ENCODE assay signal across 13 cellular contexts in genomic region chr17:6454495-6455320, GRCh38. TPM values are rescaled to one million over a fixed set of nuclear protein-coding genes. Genes with fewer than 3 reads are reported as not detected.
DNase-seq lines count a peak whose midpoint lies in the region; ATAC-seq and TF ChIP-seq lines count a peak whose summit lies in the region.
"Had no signal": no experiment of that assay in that cellular context is flagged by ENCODE, and none has a peak within 500 bp of the region (broad histone marks: within the 10 kb centered on the region; RNA-seq: fewer than 3 reads in every experiment).

No MANE protein-coding gene starts in this region.

- H3K27ac Mint-ChIP-seq in stimulated activated naive CD8-positive, alpha-beta T cell treated with anti-CD3 and anti-CD28 coated beads, Interleukin-15, amount 100 ng/mL, for 72 hours = no peak overlapping the region
- H3K27ac Mint-ChIP-seq: activated T-cell treated with anti-CD3 and anti-CD28 coated beads, Interleukin-2, amount 50 U/mL, for 72 hours had no signal

- peak overlapping the region; percentile 59 for H2BK12ac ChIP-seq in neuronal stem cell (ENCODE audit: low read length)

- TF ChIP-seq POLR2A in esophagus muscularis mucosa (IDR thresholded peaks at IDR 0.05; ENCODE audit: low read depth) = no peak

- H3K9ac ChIP-seq in neuronal stem cell (ENCODE audit: low read depth, low read length, poor library complexity) = peak overlapping the region; percentile 85

- H3K27me3 ChIP-seq in esophagus muscularis mucosa (peaks cover 0 to 5% (median 0%) of the 10 kb centered on the region in 4 donors), neuronal stem cell (ENCODE audit: control insufficient read depth in 3 of 3, insufficient read depth in 3 of 3, low read depth in 1 of 3, low read length in 3 of 3) (no peaks in the 10 kb centered on the region)

- H3K27me3 Mint-ChIP-seq in stimulated activated naive CD8-positive, alpha-beta T cell treated with anti-CD3 and anti-CD28 coated beads, Interleukin-15, amount 100 ng/mL, for 72 hours = peaks cover 17% of the 10 kb centered on the region

- TF ChIP-seq EP300 in esophagus muscularis mucosa (IDR thresholded peaks at IDR 0.05) = no peak

- peak overlapping the region; percentile 76 for H3K14ac ChIP-seq in neuronal stem cell (ENCODE audit: low read length)

- no peak for DNase-seq in LNCaP clone FGC (ENCODE audit: low read depth)
- DNase-seq in esophagus muscularis mucosa (ENCODE audit: extremely low spot score) = no peak
- DNase-seq in neuronal stem cell (ENCODE audit: low spot score) = no peak
- no peak for DNase-seq in stimulated activated naive CD8-positive, alpha-beta T cell treated with anti-CD3 and anti-CD28 coated beads, Interleukin-15, amount 100 ng/mL, for 72 hours
- DNase-seq: head of caudate nucleus, NCI-H774, T-helper 9 cell had no signal

- peak overlapping the region; percentile 4 for H2BK15ac ChIP-seq in neuronal stem cell (ENCODE audit: low read length)

- peak overlapping the region; percentile 97 for H3K18ac ChIP-seq in neuronal stem cell (ENCODE audit: low read length)

- no peaks in the 10 kb centered on the region for H3K9me3 ChIP-seq in esophagus muscularis mucosa
- no peaks in the 10 kb centered on the region for H3K9me3 ChIP-seq in neuronal stem cell (replicated peaks in 1 of 2; ENCODE audit: control insufficient read depth in 2 of 2, insufficient read depth in 1 of 2, low read depth in 1 of 2, low read length in 2 of 2)

- no peaks in the 10 kb centered on the region for H3K9me3 Mint-ChIP-seq in stimulated activated naive CD8-positive, alpha-beta T cell treated with anti-CD3 and anti-CD28 coated beads, Interleukin-15, amount 100 ng/mL, for 72 hours
- H3K9me3 Mint-ChIP-seq: activated T-cell treated with anti-CD3 and anti-CD28 coated beads, Interleukin-2, amount 50 U/mL, for 72 hours had no signal

- H2BK120ac ChIP-seq in neuronal stem cell (ENCODE audit: low read depth, low read length) = peak overlapping the region; percentile 99

- H4K91ac ChIP-seq in neuronal stem cell (ENCODE audit: low read depth, low read length, poor library complexity) = no peak overlapping the region

- peak overlapping the region; percentile 44 for H3K23ac ChIP-seq in neuronal stem cell (ENCODE audit: low read depth, low read length, poor library complexity)

- ATAC-seq in stimulated activated naive CD8-positive, alpha-beta T cell treated with anti-CD3 and anti-CD28 coated beads, Interleukin-15, amount 100 ng/mL, for 72 hours = no peak
- ATAC-seq in HG03571 (IDR thresholded peaks at IDR 0.05; ENCODE audit: unreplicated experiment) (no peak), HG03457 (IDR thresholded peaks at IDR 0.05; ENCODE audit: unreplicated experiment) (no peak), GM19328 (IDR thresholded peaks at IDR 0.05; ENCODE audit: unreplicated experiment) (no peak)

- H3K36me3 ChIP-seq in esophagus muscularis mucosa (peaks cover 0 to 25% (median 5%) of the 10 kb centered on the region in 4 donors), neuronal stem cell (replicated peaks in 1 of 2; ENCODE audit: control insufficient read depth in 2 of 2, insufficient read depth in 2 of 2, low read length in 2 of 2) (peaks cover 11 to 27% of the 10 kb centered on the region in 2 donors)

- H3K4me1 ChIP-seq in esophagus muscularis mucosa = peaks cover 13 to 41% (median 26%) of the 10 kb centered on the region in 4 donors
- H3K4me1 ChIP-seq in neuronal stem cell (ENCODE audit: control insufficient read depth in 2 of 2, insufficient read depth in 1 of 2, low read depth in 1 of 2, low read length in 2 of 2) = peaks cover 21 to 35% of the 10 kb centered on the region in 2 donors

- H3K4ac ChIP-seq in neuronal stem cell (ENCODE audit: low read length) = peak overlapping the region; percentile 80

- peaks cover 32% of the 10 kb centered on the region for H3K4me1 Mint-ChIP-seq in stimulated activated naive CD8-positive, alpha-beta T cell treated with anti-CD3 and anti-CD28 coated beads, Interleukin-15, amount 100 ng/mL, for 72 hours

- H3K79me1 ChIP-seq in neuronal stem cell (ENCODE audit: low read depth, low read length) = no peaks in the 10 kb centered on the region

- H3K4me2 ChIP-seq in neuronal stem cell (ENCODE audit: insufficient read depth, low read length, poor library complexity, severe bottlenecking) = peak overlapping the region; percentile 79

- H2AK5ac ChIP-seq in neuronal stem cell (ENCODE audit: low read depth, low read length) = peak overlapping the region; percentile 13

- peak overlapping the region in 1 of 2 donors; percentile 20 for H3K4me3 Mint-ChIP-seq in stimulated activated naive CD8-positive, alpha-beta T cell treated with anti-CD3 and anti-CD28 coated beads, Interleukin-15, amount 100 ng/mL, for 72 hours

- 62% methylated on average over 12 of the region's 35 CpGs for WGBS in esophagus muscularis mucosa
- WGBS in neuronal stem cell (ENCODE audit: extremely low coverage in 2 of 2, insufficient read length in 2 of 2, insufficient replicate concordance in 1 of 2), 2 donors = no CpG with 5 or more reads among the region's 35 CpGs

- peak overlapping the region; percentile 58 for H2BK5ac ChIP-seq in neuronal stem cell (ENCODE audit: low read length)

- H3K27ac ChIP-seq in C4-2B (peak overlapping the region; percentile 49), esophagus muscularis mucosa (replicated peaks in 1 of 4) (no peak overlapping the region), neuronal stem cell (replicated peaks; ENCODE audit: low read length) (no peak overlapping the region)

- TF ChIP-seq CTCF in C4-2B (conservative IDR thresholded peaks at IDR 0.05) (no peak), LNCaP clone FGC (IDR thresholded peaks at IDR 0.05; ENCODE audit: control insufficient read depth, extremely low read depth, insufficient read depth) (no peak), esophagus muscularis mucosa (IDR thresholded peaks at IDR 0.05) (no peak)

- no peak overlapping the region for H4K8ac ChIP-seq in neuronal stem cell (ENCODE audit: low read depth, low read length)

- H2AFZ ChIP-seq in neuronal stem cell (ENCODE audit: low read length) = peak overlapping the region; percentile 24

- H3K4me3 ChIP-seq in LNCaP clone FGC (ENCODE audit: low read depth, low read length) (peak overlapping the region; percentile 28; the same call in 1 of the 2 replicates), esophagus muscularis mucosa (peak overlapping the region in 3 of 4 donors; percentile 24 to 32 (median 30)), neuronal stem cell (ENCODE audit: low read length in 2 of 2) (peak overlapping the region in 1 of 2 donors; percentile 75)

- intact Hi-C loops in esophagus muscularis mucosa (cut with DNase I) = no loop called here

RNA-seq across cellular contexts. Expression of gene PIMREG, which starts 10.5 kb away (rescaled TPM):
- under 1 TPM in 1 of 4 donors, not detected in 3; 0.80 TPM for total RNA-seq in esophagus muscularis mucosa
- polyA plus RNA-seq in neuronal stem cell (2013, experiment 1 of 2) = 103 TPM
- 98.6 TPM for polyA plus RNA-seq in neuronal stem cell (2013, experiment 2 of 2)

RNA-seq across cellular contexts. Expression of gene AIPL1, which starts 19.8 kb away (rescaled TPM):
- not detected for total RNA-seq in esophagus muscularis mucosa
- 0.26 TPM for polyA plus RNA-seq in neuronal stem cell (2013, experiment 1 of 2)
- polyA plus RNA-seq in neuronal stem cell (2013, experiment 2 of 2) = 0.35 TPM
- total RNA-seq: activated T-cell treated with anti-CD3 and anti-CD28 coated beads, Interleukin-2, amount 50 U/mL, for 72 hours; posterior vena cava had no signal
